Comparison of ENCODE assay signal across 8 cellular contexts in the genomic region with DNA sequence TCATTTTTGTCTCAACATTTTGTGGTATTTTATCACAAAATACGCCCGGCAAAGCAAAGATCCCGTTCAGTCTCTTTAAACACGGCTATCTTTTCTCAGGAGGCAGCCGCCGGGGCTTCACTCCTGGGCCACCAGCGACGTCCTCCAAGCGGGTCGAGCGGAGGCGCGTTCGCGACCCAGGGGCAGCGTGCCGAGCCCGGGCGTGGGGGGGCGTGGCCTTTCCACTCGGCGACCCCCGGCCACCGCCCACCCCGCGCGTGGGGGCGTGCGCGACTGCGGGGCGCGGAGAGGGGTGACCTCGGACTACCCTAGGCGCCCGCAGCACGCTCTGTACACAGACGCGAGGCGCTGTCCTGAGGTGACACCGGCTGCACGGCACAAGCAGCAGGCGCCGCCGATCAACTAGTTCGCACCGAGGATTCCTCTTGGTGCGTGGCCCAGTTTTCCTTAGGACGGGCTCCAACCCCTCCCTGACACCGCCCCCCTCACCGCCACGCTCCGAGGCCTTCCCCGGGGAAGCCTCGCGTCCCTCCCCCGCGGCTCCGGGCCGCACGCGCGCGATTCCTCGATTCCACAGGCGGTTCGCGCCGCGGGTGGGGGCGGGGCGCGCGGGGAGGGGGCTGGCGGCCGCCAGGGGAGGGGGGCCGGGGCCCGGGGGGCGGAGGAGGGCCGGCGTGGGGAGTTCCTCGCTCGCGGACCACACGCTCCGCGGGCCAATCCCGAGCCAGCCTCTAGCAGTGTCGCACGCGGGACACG. TPM values are rescaled to one million over a fixed set of nuclear protein-coding genes. Genes with fewer than 3 reads are reported as not detected.
DNase-seq lines count a peak whose midpoint lies in the region; ATAC-seq and TF ChIP-seq lines count a peak whose summit lies in the region.

No MANE protein-coding gene starts in this region.

- 1 to 3% (median 1%) methylated on average over 32 to 92 of the region's 92 CpGs for WGBS in spleen, 5 donors

- TF ChIP-seq CTCF in breast epithelium (IDR thresholded peaks at IDR 0.05) (no peak), spleen (IDR thresholded peaks at IDR 0.05 in 8 of 11, conservative IDR thresholded peaks at IDR 0.05 in 3 of 11) (peak in 1 of 11 experiments; percentile 2)

- DNase-seq in DMS53 (lab: John Stamatoyannopoulos, UW) (peak; percentile 91), LHCN-M2 (ENCODE audit: low read depth) (peak; percentile 71), T-helper 2 cell (peak in 4 of 5 experiments; percentile 28 to 81 (median 60)), breast epithelium (ENCODE audit: low spot score in 2 of 2) (peak; percentile 74 to 76), immature natural killer cell (peak; percentile 67 to 68 (median 68)), spleen (peak; percentile 95)

- no peaks in the 10 kb centered on the region for H3K36me3 ChIP-seq in breast epithelium
- H3K36me3 ChIP-seq in spleen, result no peaks in the 10 kb centered on the region

- H3K27me3 Mint-ChIP-seq in immature natural killer cell (ENCODE audit: low read depth in 3 of 3), result peaks cover 16 to 41% (median 32%) of the 10 kb centered on the region in 3 donors

- intact Hi-C loops in breast epithelium (cut with DNase I; ENCODE audit: low total_unique reads) (no loop called here), spleen (cut with DNase I; ENCODE audit: low total_unique reads) (no loop called here)

- H3K27me3 ChIP-seq in breast epithelium, result no peaks in the 10 kb centered on the region
- H3K27me3 ChIP-seq in spleen (replicated peaks in 1 of 7), result no peaks in the 10 kb centered on the region

- no peaks in the 10 kb centered on the region for H3K36me3 Mint-ChIP-seq in immature natural killer cell

- H3K4me3 ChIP-seq in breast epithelium (peak overlapping the region; percentile 77 to 95 (median 92)), spleen (peak overlapping the region; percentile 69 to 95 (median 90))

- ATAC-seq in GM21619 (IDR thresholded peaks at IDR 0.05; ENCODE audit: unreplicated experiment) (peak; percentile 19), HG03139 (IDR thresholded peaks at IDR 0.05; ENCODE audit: unreplicated experiment) (no peak)

- peak overlapping the region; percentile 96 to 98 for H3K27ac ChIP-seq in breast epithelium
- peak overlapping the region; percentile 92 to 99 (median 98) for H3K27ac ChIP-seq in spleen

- no peaks in the 10 kb centered on the region for H3K9me3 Mint-ChIP-seq in immature natural killer cell

- no peaks in the 10 kb centered on the region for H3K4me1 ChIP-seq in breast epithelium
- peaks cover under 1 to 48% (median 35%) of the 10 kb centered on the region in 6 donors for H3K4me1 ChIP-seq in spleen

- H3K9me3 ChIP-seq in breast epithelium, result no peaks in the 10 kb centered on the region
- H3K9me3 ChIP-seq in spleen, result no peaks in the 10 kb centered on the region

- TF ChIP-seq POLR2A in breast epithelium (IDR thresholded peaks at IDR 0.05), result no peak
- TF ChIP-seq POLR2A in spleen (IDR thresholded peaks at IDR 0.05), result no peak

- peak overlapping the region; percentile 96 to 100 (median 100) for H3K4me3 Mint-ChIP-seq in immature natural killer cell

- peaks cover 26 to 37% of the 10 kb centered on the region in 2 donors for H3K4me1 Mint-ChIP-seq in immature natural killer cell

- H3K27ac Mint-ChIP-seq in immature natural killer cell, result peak overlapping the region; percentile 93 to 98 (median 98)

RNA-seq across cellular contexts. Expression of a gene that starts 1.1 kb away (rescaled TPM):
- total RNA-seq in LHCN-M2 (2014; rRNA removed) (3.8 and 4.6 TPM in 2 replicates), breast epithelium (10 to 100 TPM; 10.5 to 13.9 (median 11.5) TPM), spleen (10 to 100 TPM; 18.6 to 27.1 (median 22.0) TPM)
- polyA plus RNA-seq in LHCN-M2 (2012), result 2.7 TPM
- polyA plus RNA-seq in immature natural killer cell (10 to 100 TPM in 1 of 3 donors, 1 to 10 TPM in 2; 4.3 to 26.1 (median 7.8) TPM), spleen (1 to 10 TPM; 4.4 to 5.6 (median 5.3) TPM)
